Comparison of ENCODE assay signal across 6 cellular contexts in genomic region chr19:15450528-15450890, GRCh38. TPM values are rescaled to one million over a fixed set of nuclear protein-coding genes. Genes with fewer than 3 reads are reported as not detected.
DNase-seq lines count a peak whose midpoint lies in the region; ATAC-seq and TF ChIP-seq lines count a peak whose summit lies in the region.

No MANE protein-coding gene starts in this region.

- H3K36me3 ChIP-seq in Caco-2 (ENCODE audit: control insufficient read depth, insufficient read depth, low read length) = no peaks in the 10 kb centered on the region

- H3K4me3 Mint-ChIP-seq in Caco-2 (ENCODE audit: unreplicated experiment) (peak overlapping the region; percentile 75), nephron progenitor cell (peak overlapping the region; percentile 85)
- H3K4me3 Mint-ChIP-seq in activated CD8-positive, alpha-beta T cell treated with anti-CD3 and anti-CD28 coated beads, Interleukin-2, amount 10 ng/mL, durations not matched to agents 7 days and 5 days = peak overlapping the region; percentile 64

- H3K4me1 Mint-ChIP-seq in Caco-2 (ENCODE audit: low read depth, unreplicated experiment) (peaks cover 16% of the 10 kb centered on the region), nephron progenitor cell (peaks cover 23% of the 10 kb centered on the region)
- H3K4me1 Mint-ChIP-seq in activated CD8-positive, alpha-beta T cell treated with anti-CD3 and anti-CD28 coated beads, Interleukin-2, amount 10 ng/mL, durations not matched to agents 7 days and 5 days (ENCODE audit: low read depth) = peaks cover 38% of the 10 kb centered on the region

- H3K9me3 ChIP-seq in Caco-2 = no peaks in the 10 kb centered on the region

- H3K4me3 ChIP-seq in Caco-2 (ENCODE audit: low read depth, low read length) = no peak overlapping the region

- H3K4me1 ChIP-seq in Caco-2 = 0 out of 2 replicates have a peak, but pooled peaks cover 7% of the 10 kb centered on the region

- CTCF ChIA-PET in Caco-2 (lab: Charles Lee) = no interaction called here
- CTCF ChIA-PET in activated CD8-positive, alpha-beta T cell treated with anti-CD3 and anti-CD28 coated beads, Interleukin-2, amount 10 ng/mL, durations not matched to agents 7 days and 5 days (lab: Charles Lee) = interaction anchor here (0.7 to 3.7 kb wide), 2 partner anchors 13 to 31 kb away, joined by 3 to 14 read pairs; partner anchors contain the start of gene AKAP8L

- no TSS peak for BruUV-seq in Caco-2 (replicated peaks; lab: Mats Ljungman, UMichigan)

- POLR2A ChIA-PET in Caco-2 (lab: Charles Lee) = no interaction called here
- POLR2A ChIA-PET in activated CD8-positive, alpha-beta T cell treated with anti-CD3 and anti-CD28 coated beads, Interleukin-2, amount 10 ng/mL, durations not matched to agents 7 days and 5 days (lab: Charles Lee) = interaction anchor here (1.1 to 3.2 kb wide), 2 partner anchors 13 to 15 kb away, joined by 3 to 22 read pairs; partner anchors contain the start of gene RASAL3

- intact Hi-C loops in Caco-2 (cut with micrococcal nuclease; ENCODE audit: unreplicated experiment) = no loop called here

- H3K27me3 ChIP-seq in Caco-2 (replicated peaks; ENCODE audit: control insufficient read depth, insufficient read depth, low read length) = no peaks in the 10 kb centered on the region

- H3K27ac Mint-ChIP-seq in Caco-2 (ENCODE audit: unreplicated experiment) (peak overlapping the region; percentile 64), nephron progenitor cell (no peak overlapping the region)
- peak overlapping the region; percentile 84 for H3K27ac Mint-ChIP-seq in activated CD8-positive, alpha-beta T cell treated with anti-CD3 and anti-CD28 coated beads, Interleukin-2, amount 10 ng/mL, durations not matched to agents 7 days and 5 days

- TF ChIP-seq CTCF in Caco-2 (IDR thresholded peaks at IDR 0.05; ENCODE audit: insufficient read depth in 1 of 2, low read depth in 1 of 2, low read length in 1 of 2, severe bottlenecking in 1 of 2, unreplicated experiment in 1 of 2) (no peak), nephron progenitor cell (IDR thresholded peaks at IDR 0.05) (no peak)

- no peak for DNase-seq in Caco-2
- no peak for DNase-seq in activated CD8-positive, alpha-beta T cell treated with anti-CD3 and anti-CD28 coated beads, Interleukin-2, amount 10 ng/mL, durations not matched to agents 7 days and 5 days
- no peak for DNase-seq in nephron progenitor cell
- DNase-seq in ecto neural progenitor cell (ENCODE audit: low spot score) = no peak
- no peak for DNase-seq in NK-92 (lab: John Stamatoyannopoulos, UW; ENCODE audit: unreplicated experiment)

- no peak for ATAC-seq in activated CD8-positive, alpha-beta T cell treated with anti-CD3 and anti-CD28 coated beads, Interleukin-2, amount 10 ng/mL, durations not matched to agents 7 days and 5 days
- ATAC-seq in HG02884 (IDR thresholded peaks at IDR 0.05; ENCODE audit: unreplicated experiment) = no peak

- H3K36me3 Mint-ChIP-seq in Caco-2 (ENCODE audit: insufficient read depth, unreplicated experiment) = peaks cover 5% of the 10 kb centered on the region
- H3K36me3 Mint-ChIP-seq in activated CD8-positive, alpha-beta T cell treated with anti-CD3 and anti-CD28 coated beads, Interleukin-2, amount 10 ng/mL, durations not matched to agents 7 days and 5 days (ENCODE audit: low read depth) = peaks cover 60% of the 10 kb centered on the region
- peaks cover 6% of the 10 kb centered on the region for H3K36me3 Mint-ChIP-seq in nephron progenitor cell (ENCODE audit: low read depth)

- H3K27me3 Mint-ChIP-seq in Caco-2 (ENCODE audit: insufficient read depth, unreplicated experiment) = no peaks in the 10 kb centered on the region
- no peaks in the 10 kb centered on the region for H3K27me3 Mint-ChIP-seq in activated CD8-positive, alpha-beta T cell treated with anti-CD3 and anti-CD28 coated beads, Interleukin-2, amount 10 ng/mL, durations not matched to agents 7 days and 5 days (ENCODE audit: low read depth)
- H3K27me3 Mint-ChIP-seq in nephron progenitor cell (ENCODE audit: low read depth, poor library complexity) = peaks cover 53% of the 10 kb centered on the region

- no peaks in the 10 kb centered on the region for H3K9me3 Mint-ChIP-seq in Caco-2 (ENCODE audit: unreplicated experiment)
- H3K9me3 Mint-ChIP-seq in activated CD8-positive, alpha-beta T cell treated with anti-CD3 and anti-CD28 coated beads, Interleukin-2, amount 10 ng/mL, durations not matched to agents 7 days and 5 days (ENCODE audit: insufficient read depth) = no peaks in the 10 kb centered on the region
- H3K9me3 Mint-ChIP-seq in nephron progenitor cell = no peaks in the 10 kb centered on the region

RNA-seq across cellular contexts. Expression of gene WIZ, which starts 0.8 kb away (rescaled TPM):
- total RNA-seq in Caco-2 (2022) = 37.5 and 38.6 TPM in 2 replicates
- 10 to 100 TPM; 31.6 to 32.7 TPM for total RNA-seq in activated CD8-positive, alpha-beta T cell treated with anti-CD3 and anti-CD28 coated beads, Interleukin-2, amount 10 ng/mL, durations not matched to agents 7 days and 5 days

RNA-seq across cellular contexts. Expression of gene RASAL3, which starts 13.8 kb away (rescaled TPM):
- not detected in 2 replicates for total RNA-seq in Caco-2 (2022)
- 100 to 1,000 TPM; 104 to 107 TPM for total RNA-seq in activated CD8-positive, alpha-beta T cell treated with anti-CD3 and anti-CD28 coated beads, Interleukin-2, amount 10 ng/mL, durations not matched to agents 7 days and 5 days

RNA-seq across cellular contexts. Expression of gene PGLYRP2, which starts 28.8 kb away (rescaled TPM):
- total RNA-seq in Caco-2 (2022) = not detected in 2 replicates
- total RNA-seq in activated CD8-positive, alpha-beta T cell treated with anti-CD3 and anti-CD28 coated beads, Interleukin-2, amount 10 ng/mL, durations not matched to agents 7 days and 5 days = not detected

RNA-seq across cellular contexts. Expression of gene AKAP8L, which starts 31.7 kb away (rescaled TPM):
- 112 and 127 TPM in 2 replicates for total RNA-seq in Caco-2 (2022)
- 10 to 100 TPM; 83.8 to 86.7 TPM for total RNA-seq in activated CD8-positive, alpha-beta T cell treated with anti-CD3 and anti-CD28 coated beads, Interleukin-2, amount 10 ng/mL, durations not matched to agents 7 days and 5 days

RNA-seq across cellular contexts. Expression of gene CYP4F22, which starts 57.8 kb away (rescaled TPM):
- not detected in 2 replicates for total RNA-seq in Caco-2 (2022)
- 1 to 10 TPM; 5.8 to 6.2 TPM for total RNA-seq in activated CD8-positive, alpha-beta T cell treated with anti-CD3 and anti-CD28 coated beads, Interleukin-2, amount 10 ng/mL, durations not matched to agents 7 days and 5 days

Comparison
In these comparisons a context has a peak if more than half of its experiments do, and no peak if none do; other contexts are left out.
1. RNA of gene RASAL3, which starts 13.8 kb away (total RNA-seq): 104 to 107 TPM in activated CD8-positive, alpha-beta T cell treated with anti-CD3 and anti-CD28 coated beads, Interleukin-2, amount 10 ng/mL, durations not matched to agents 7 days and 5 days; not detected in Caco-2; every median in the first group is over 100 times any median in the second.
2. Peak in every context shown above with its lines, with median percentiles within 50 percentile points of each other: H3K4me3 Mint-ChIP-seq.